In genomic region chr9:32550609-32551490, GRCh38 we compare ENCODE assay signal across 8 cellular contexts. TPM values are rescaled to one million over a fixed set of nuclear protein-coding genes. Genes with fewer than 3 reads are reported as not detected.
DNase-seq lines count a peak whose midpoint lies in the region; ATAC-seq and TF ChIP-seq lines count a peak whose summit lies in the region.

No MANE protein-coding gene starts in this region.

- ATAC-seq in HG02678 (IDR thresholded peaks at IDR 0.05; ENCODE audit: unreplicated experiment) (peak; percentile 71), Right ventricle myocardium superior (ENCODE audit: poor library complexity) (peak; percentile 92)

- H3K36me3 ChIP-seq in parathyroid adenoma (ENCODE audit: control insufficient read depth, insufficient read depth, low read length) (no peaks in the 10 kb centered on the region), tibial nerve (peaks cover 0 to 10% (median 0%) of the 10 kb centered on the region in 3 donors)

- peak overlapping the region; percentile 95 for H3K4me3 ChIP-seq in parathyroid adenoma (ENCODE audit: low read depth, low read length)
- H3K4me3 ChIP-seq in tibial nerve: peak overlapping the region; percentile 60 to 88 (median 72)

- H2AFZ ChIP-seq in parathyroid adenoma: peak overlapping the region; percentile 43

- WGBS in tibial nerve, 2 donors: 1% methylated on average over 24 to 36 of the region's 75 CpGs

- H3K9ac ChIP-seq in parathyroid adenoma: no peak overlapping the region

- H3K27ac ChIP-seq in parathyroid adenoma: peak overlapping the region; percentile 91
- H3K27ac ChIP-seq in tibial nerve: peak overlapping the region; percentile 91 to 97 (median 96)

- peaks cover 11% of the 10 kb centered on the region for H3K79me2 ChIP-seq in parathyroid adenoma

- DNase-seq in NCI-H1105 treated with DMSO at 0.1 percent for 48 hours (lab: John Stamatoyannopoulos, UW) (peak; percentile 98), SKM-1 treated with dmso at 0.1 percent for 144 hours (lab: John Stamatoyannopoulos, UW; ENCODE audit: unreplicated experiment) (peak; percentile 48), Right ventricle myocardium superior (peak; percentile 94), tibial nerve (ENCODE audit: low spot score in 2 of 2) (peak; percentile 83 to 90)
- peak; percentile 85 for DNase-seq in activated naive CD8-positive, alpha-beta T cell treated with anti-CD3 and anti-CD28 coated beads, Interleukin-2, amount 50 U/mL, for 16 hours (ENCODE audit: low read depth, low spot score)

- peak overlapping the region; percentile 79 for H3K4me2 ChIP-seq in parathyroid adenoma (ENCODE audit: low read length)

- TF ChIP-seq CTCF in GM12872 (IDR thresholded peaks at IDR 0.05; ENCODE audit: insufficient read depth, low read depth, low read length) (0 out of 3 replicates have a peak, but pooled peaks have one; percentile 27), parathyroid adenoma (IDR thresholded peaks at IDR 0.05) (no peak), tibial nerve (IDR thresholded peaks at IDR 0.05) (peak in 1 of 5 experiments; percentile 26)

- peak; percentile 33 to 83 for TF ChIP-seq POLR2A in tibial nerve (IDR thresholded peaks at IDR 0.05)

- H3K9me3 ChIP-seq in parathyroid adenoma (ENCODE audit: control insufficient read depth, low read length) (no peaks in the 10 kb centered on the region), tibial nerve (no peaks in the 10 kb centered on the region)

- peak; percentile 78 to 92 for TF ChIP-seq EP300 in tibial nerve (IDR thresholded peaks at IDR 0.05)

- H3K27me3 ChIP-seq in parathyroid adenoma (ENCODE audit: control insufficient read depth, insufficient read depth, low read length): no peaks in the 10 kb centered on the region
- H3K27me3 ChIP-seq in tibial nerve: no peaks in the 10 kb centered on the region

- intact Hi-C loops in Right ventricle myocardium superior (cut with DNase I): no loop called here

- H3K4me1 ChIP-seq in parathyroid adenoma: no peaks in the 10 kb centered on the region
- peaks cover 0 to 32% (median 9%) of the 10 kb centered on the region in 4 donors for H3K4me1 ChIP-seq in tibial nerve

RNA-seq across cellular contexts. Expression of gene SMIM27, which starts 1.3 kb away (rescaled TPM):
- total RNA-seq in Right ventricle myocardium superior: 14.2 TPM
- 10 to 100 TPM in 1 of 4 donors, 1 to 10 TPM in 3; 5.3 to 18.1 (median 6.8) TPM for total RNA-seq in tibial nerve

RNA-seq across cellular contexts. Expression of gene TOPORS, which starts 1.5 kb away (rescaled TPM):
- total RNA-seq in Right ventricle myocardium superior: 7.8 TPM
- total RNA-seq in tibial nerve: 10 to 100 TPM; 19.5 to 23.4 (median 22.5) TPM

RNA-seq across cellular contexts. Expression of gene NDUFB6, which starts 22.1 kb away (rescaled TPM):
- total RNA-seq in Right ventricle myocardium superior (193 TPM), tibial nerve (10 to 100 TPM; 36.9 to 71.7 (median 56.7) TPM)

RNA-seq across cellular contexts. Expression of gene RIGI, which starts 24.9 kb away (rescaled TPM):
- total RNA-seq in Right ventricle myocardium superior (3.1 TPM), tibial nerve (10 to 100 TPM in 1 of 4 donors, 1 to 10 TPM in 3; 8.2 to 16.0 (median 9.3) TPM)

Comparison
In these comparisons a context has a peak if more than half of its experiments do, and no peak if none do; other contexts are left out.
1. Peak in every context shown above with its lines: DNase-seq, ATAC-seq, H3K4me3 ChIP-seq and H3K27ac ChIP-seq.
2. DNase-seq: peak in every context shown above with its lines; median percentile 98 in NCI-H1105 treated with DMSO at 0.1 percent for 48 hours; 94 in Right ventricle myocardium superior; 86 in tibial nerve; 85 in activated naive CD8-positive, alpha-beta T cell treated with anti-CD3 and anti-CD28 coated beads, Interleukin-2, amount 50 U/mL, for 16 hours; 48 in SKM-1 treated with dmso at 0.1 percent for 144 hours.